ENCODE assay signal across 9 cellular contexts in genomic region chr1:40668769-40669525, GRCh38. TPM values are rescaled to one million over a fixed set of nuclear protein-coding genes. Genes with fewer than 3 reads are reported as not detected.
DNase-seq lines count a peak whose midpoint lies in the region; ATAC-seq and TF ChIP-seq lines count a peak whose summit lies in the region.
"Had no signal": no experiment of that assay in that cellular context is flagged by ENCODE, and none has a peak within 500 bp of the region (broad histone marks: within the 10 kb centered on the region; RNA-seq: fewer than 3 reads in every experiment).

No MANE protein-coding gene starts in this region.

- DNase-seq in Daoy (ENCODE audit: low read depth), result peak; percentile 80
- DNase-seq in HCT116 (ENCODE audit: low read depth, low spot score), result peak; percentile 61
- DNase-seq in NCI-H1105 treated with DMSO at 0.1 percent for 48 hours (lab: John Stamatoyannopoulos, UW), result peak; percentile 72
- peak; percentile 73 for DNase-seq in T follicular helper cell (ENCODE audit: low read depth)
- DNase-seq in activated naive CD8-positive, alpha-beta T cell treated with anti-CD3 and anti-CD28 coated beads, Interleukin-2, amount 50 U/mL, for 16 hours (ENCODE audit: low read depth, low spot score), result peak; percentile 72
- peak; percentile 67 to 87 (median 78) for DNase-seq in heart left ventricle
- DNase-seq in pulmonary artery endothelial cell (ENCODE audit: low read depth, low spot score), result peak; percentile 17

- H3K27ac ChIP-seq in HCT116 (ENCODE audit: low read depth, low read length), result no peak overlapping the region
- H3K27ac ChIP-seq in heart left ventricle, result no peak overlapping the region
- H3K27ac ChIP-seq: skin epidermis had no signal

- no peak overlapping the region for H3K9ac ChIP-seq in HCT116 (ENCODE audit: low read length)

- no peaks in the 10 kb centered on the region for H3K27me3 ChIP-seq in HCT116 (ENCODE audit: insufficient read depth, low read length)
- H3K27me3 ChIP-seq in heart left ventricle, result no peaks in the 10 kb centered on the region

- no TSS peak for BruUV-seq in HCT116 (replicated peaks; lab: Mats Ljungman, UMichigan)

- no peaks in the 10 kb centered on the region for H4K20me1 ChIP-seq in HCT116 (ENCODE audit: insufficient read depth)

- WGBS in heart left ventricle, 4 donors, result 13 to 24% (median 14%) methylated on average over 15 to 21 of the region's 21 CpGs

- peak overlapping the region; percentile 24 to 25; a peak in 3 of 4 replicates for H3K4me3 ChIP-seq in HCT116 (replicated peaks in 1 of 2; ENCODE audit: low read depth in 1 of 2, low read length in 2 of 2)
- H3K4me3 ChIP-seq in heart left ventricle, result peak overlapping the region in 2 of 12 donors; percentile 2 to 21

- no peaks in the 10 kb centered on the region for H3K79me2 ChIP-seq in HCT116 (ENCODE audit: insufficient read depth, low read length)

- peak; percentile 83 for TF ChIP-seq RAD21 in HCT116 (IDR thresholded peaks at IDR 0.05; ENCODE audit: low read depth)

- TF ChIP-seq CTCF in HCT116 (IDR thresholded peaks at IDR 0.05 in 2 of 3, conservative IDR thresholded peaks at IDR 0.05 in 1 of 3; ENCODE audit: borderline replicate concordance in 1 of 3, insufficient read depth in 1 of 3, low read depth in 2 of 3, low read length in 2 of 3) (peak; percentile 84 to 94 (median 87)), heart left ventricle (IDR thresholded peaks at IDR 0.05) (peak; percentile 92 to 98 (median 94))

- TF ChIP-seq POLR2A in HCT116 (IDR thresholded peaks at IDR 0.05; ENCODE audit: borderline replicate concordance, extremely low read depth, insufficient read depth, insufficient read length), result no peak
- TF ChIP-seq POLR2A in heart left ventricle (IDR thresholded peaks at IDR 0.05), result no peak

- H3K4me1 ChIP-seq in HCT116 (ENCODE audit: control insufficient read depth in 1 of 2, insufficient read depth in 2 of 2, low read length in 2 of 2), result peaks cover 6 to 23% of the 10 kb centered on the region in 2 experiments
- peaks cover 0 to 18% (median 7%) of the 10 kb centered on the region in 12 donors for H3K4me1 ChIP-seq in heart left ventricle

- no peaks in the 10 kb centered on the region for H3K9me2 ChIP-seq in HCT116 (ENCODE audit: insufficient read depth)

- H3K4me2 ChIP-seq in HCT116 (ENCODE audit: low read length), result peak overlapping the region; percentile 68

- intact Hi-C loops in HCT116 (cut with micrococcal nuclease), result loop anchor here (1.0 to 5.0 kb wide), 3 partner anchors 39 to 137 kb away; partner anchors contain the start of gene ZNF684
- intact Hi-C loops in heart left ventricle (cut with DNase I), result loop anchor here in 8 of 10 donors (1.0 to 10.0 kb wide), 6 partner anchors 37 to 57 kb away; no protein-coding TSS in a partner anchor

- RAD21 ChIA-PET in HCT116 (lab: Charles Lee; ENCODE audit: low non-redundant PET in 1 of 2, low total read pairs in 2 of 2, uncharacterized antibody in 2 of 2, unreplicated experiment in 2 of 2), result interaction anchor here in 1 of 2 experiments (1.2 kb wide), 1 partner anchor 22 kb away, joined by 4 read pairs; the partner anchor contains the start of gene NFYC

- peak overlapping the region; percentile 77 for H2AFZ ChIP-seq in HCT116 (ENCODE audit: low read depth, low read length, poor library complexity, severe bottlenecking)

- POLR2A ChIA-PET in HCT116 (lab: Charles Lee), result interaction anchor here (1.0 to 2.3 kb wide), 2 partner anchors 10 to 22 kb away, joined by 3 to 10 read pairs; partner anchors contain the start of gene NFYC

- H3K36me3 ChIP-seq in HCT116 (ENCODE audit: control insufficient read depth in 1 of 2, insufficient read depth in 2 of 2, low read length in 2 of 2) (no peaks in the 10 kb centered on the region), heart left ventricle (no peaks in the 10 kb centered on the region)

- H3K9me3 ChIP-seq in HCT116 (ENCODE audit: control insufficient read depth in 1 of 2, insufficient read depth in 1 of 2, low read depth in 1 of 2, low read length in 2 of 2), result no peaks in the 10 kb centered on the region
- no peaks in the 10 kb centered on the region for H3K9me3 ChIP-seq in heart left ventricle

- ATAC-seq in HCT116, result peak; percentile 61
- peak in 3 of 4 donors; percentile 64 to 70 (median 70) for ATAC-seq in heart left ventricle
- no peak for ATAC-seq in GM18502 (IDR thresholded peaks at IDR 0.05; ENCODE audit: poor library complexity, unreplicated experiment)

- CTCF ChIA-PET in HCT116 (lab: Charles Lee), result interaction anchor here (0.6 to 1.5 kb wide), 14 partner anchors 11 to 525 kb away, joined by 3 to 16 read pairs (median 4); partner anchors contain the start of genes NFYC and ZNF684

TF ChIP-seq in HCT116, 20 proteins besides CTCF, POLR2A, EP300 and RAD21 (continues in another document):
- no peak for TF ChIP-seq ELF1 (IDR thresholded peaks at IDR 0.05; ENCODE audit: borderline replicate concordance, low read depth)
- TF ChIP-seq ATF3 (IDR thresholded peaks at IDR 0.05), result no peak
- TF ChIP-seq MAX (IDR thresholded peaks at IDR 0.05), result no peak
- no peak for TF ChIP-seq ZBTB33 (IDR thresholded peaks at IDR 0.05; ENCODE audit: extremely low read depth, insufficient replicate concordance, low read length)
- no peak for TF ChIP-seq SP1 (IDR thresholded peaks at IDR 0.05; ENCODE audit: low read depth)
- no peak for TF ChIP-seq EZH2phosphoT487 (IDR thresholded peaks at IDR 0.05; ENCODE audit: borderline replicate concordance)
- TF ChIP-seq TCF7L2 (IDR thresholded peaks at IDR 0.05; ENCODE audit: borderline replicate concordance, extremely low read depth, insufficient read depth, insufficient read length), result no peak
- TF ChIP-seq EGR1 (IDR thresholded peaks at IDR 0.05; ENCODE audit: low read depth), result no peak
- TF ChIP-seq CEBPB (IDR thresholded peaks at IDR 0.05; ENCODE audit: low read depth), result no peak
- no peak for TF ChIP-seq POLR2AphosphoS5 (IDR thresholded peaks at IDR 0.05; ENCODE audit: low read depth, low read length)
- TF ChIP-seq SIN3A (IDR thresholded peaks at IDR 0.05; ENCODE audit: low read depth), result no peak
- no peak for TF ChIP-seq ZNF274 (IDR thresholded peaks at IDR 0.05; ENCODE audit: low read depth, low read length)
- no peak for TF ChIP-seq JUND (IDR thresholded peaks at IDR 0.05)
- no peak for TF ChIP-seq CBX3 (IDR thresholded peaks at IDR 0.05; ENCODE audit: low read depth)
- no peak for TF ChIP-seq YY1 (IDR thresholded peaks at IDR 0.05; ENCODE audit: extremely low read depth, insufficient replicate concordance, low read depth, low read length)

RNA-seq across cellular contexts. Expression of gene RIMS3, which starts 3.5 kb away (rescaled TPM):
- 0.74 and 0.97 TPM in 2 replicates for total RNA-seq in Daoy (2014; rRNA removed; shearing (Covaris generic))
- total RNA-seq in HCT116 (2021; ENCODE audit: unreplicated experiment) (9.0 TPM), heart left ventricle (1 to 10 TPM in 5 of 9 donors, under 1 TPM in 4; 0.56 to 3.0 (median 1.1) TPM), pulmonary artery endothelial cell (0.20 and 0.21 TPM in 2 replicates)
- polyA plus RNA-seq in HCT116 (2012), result 3.8 and 4.0 TPM in 2 replicates
- polyA plus RNA-seq in heart left ventricle, result under 1 TPM; 0.23 to 0.30 TPM

RNA-seq across cellular contexts. Expression of gene NFYC, which starts 22.6 kb away (rescaled TPM):
- 20.4 and 24.2 TPM in 2 replicates for total RNA-seq in Daoy (2014; rRNA removed; shearing (Covaris generic))
- total RNA-seq in HCT116 (2021; ENCODE audit: unreplicated experiment) (63.3 TPM), heart left ventricle (10 to 100 TPM; 52.6 to 82.8 (median 69.4) TPM), pulmonary artery endothelial cell (15.0 and 24.0 TPM in 2 replicates)
- polyA plus RNA-seq in HCT116 (2012), result 70.5 and 71.3 TPM in 2 replicates
- 10 to 100 TPM; 45.2 to 52.8 TPM for polyA plus RNA-seq in heart left ventricle

Comparison
In these comparisons a context has a peak if more than half of its experiments do, and no peak if none do; other contexts are left out.
1. DNase-seq: peak in every context shown above with its lines; median percentile 80 in Daoy; 78 in heart left ventricle; 73 in T follicular helper cell; 72 in NCI-H1105 treated with DMSO at 0.1 percent for 48 hours; 72 in activated naive CD8-positive, alpha-beta T cell treated with anti-CD3 and anti-CD28 coated beads, Interleukin-2, amount 50 U/mL, for 16 hours; 61 in HCT116; 17 in pulmonary artery endothelial cell.